Comparison of ENCODE assay signal across 9 cellular contexts in genomic region chr15:53840681-53841080, GRCh38.
"Had no signal": no experiment of that assay in that cellular context is flagged by ENCODE, and none has a peak within 500 bp of the region (broad histone marks: within the 10 kb centered on the region; RNA-seq: fewer than 3 reads in every experiment).

No MANE protein-coding gene starts in this region.

- H3K9me3 ChIP-seq: HAP-1 had no signal

- DNase-seq: GM23248, GOT3, H7, HFFc6, IMR-90 had no signal

- H2AFZ ChIP-seq: GM23248 had no signal

- H3K4me1 ChIP-seq: HAP-1 had no signal

- H3K4me3 ChIP-seq: GM23248, HAP-1, K562 had no signal

- H3K9ac ChIP-seq: GM23248 had no signal

- ATAC-seq: HCT116, K562 had no signal

- FAIRE-seq: K562 had no signal

- H3K36me3 ChIP-seq: HAP-1 had no signal

- H3K27ac ChIP-seq: GM23248, HL-60 had no signal
